In the genomic region with DNA sequence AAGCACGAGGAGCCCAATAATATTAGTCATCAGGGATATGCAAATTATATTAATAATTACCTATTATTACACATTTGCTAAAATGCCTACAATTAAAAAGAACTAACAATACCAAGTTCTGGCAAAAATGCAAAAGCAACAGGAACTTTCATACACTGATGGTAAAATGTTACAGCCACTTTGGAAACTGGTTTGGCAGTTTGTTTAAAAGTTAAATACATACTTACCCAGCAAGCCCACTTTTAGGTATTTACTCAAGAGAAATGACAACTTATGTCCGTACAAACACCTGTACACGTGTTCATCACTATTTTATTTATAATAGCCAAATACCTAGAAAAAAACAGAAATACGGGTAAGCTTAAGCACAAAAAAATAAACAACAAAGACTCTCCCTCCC, we compare ENCODE assay signal across 23 cellular contexts.
"Had no signal": no experiment of that assay in that cellular context is flagged by ENCODE, and none has a peak within 500 bp of the region (broad histone marks: within the 10 kb centered on the region; RNA-seq: fewer than 3 reads in every experiment).

No MANE protein-coding gene starts in this region.

- H3K27ac ChIP-seq: RWPE1 had no signal

- ATAC-seq: HepG2, Panc1, PC-3 had no signal

- DNase-seq: IMR-90, Karpas-422, KG1, MM.1S, NCI-H1092 treated with DMSO at 0.1 percent for 48 hours, NCI-H1436, NCI-H187, NCI-H2029, NCI-H2081 treated with DMSO at 0.1 percent for 48 hours, NCI-H2171, NCI-H226, NCI-H446, NCI-H510A, NCI-H524 treated with DMSO at 0.1 percent for 48 hours, NCI-H69, NCI-H774, PC-3, SHP77, SK-N-SH, SW 1271 had no signal

- H3K9me3 ChIP-seq: SK-N-SH had no signal

- FAIRE-seq: HepG2 had no signal
